8 cellular contexts compared by ENCODE assay signal in genomic region chr18:11946756-11947155, GRCh38. TPM values are rescaled to one million over a fixed set of nuclear protein-coding genes. Genes with fewer than 3 reads are reported as not detected.
DNase-seq lines count a peak whose midpoint lies in the region; ATAC-seq and TF ChIP-seq lines count a peak whose summit lies in the region.

No MANE protein-coding gene starts in this region.

- intact Hi-C loops in PC-3 (cut with micrococcal nuclease), result loop anchor here (2.0 kb wide), 1 partner anchor 48 kb away; no protein-coding TSS in a partner anchor

- H3K4me3 ChIP-seq in PC-3 (ENCODE audit: low read length) (no peak overlapping the region), epithelial cell of esophagus (ENCODE audit: low read length) (no peak overlapping the region), neuron (ENCODE audit: low read length) (peak overlapping the region; percentile 20)

- H3K4me1 ChIP-seq in PC-3 (ENCODE audit: insufficient read depth, low read length) (peaks cover 10% of the 10 kb centered on the region; the same call in 1 of the 2 replicates), neuron (ENCODE audit: insufficient read depth, low read length) (peaks cover 8% of the 10 kb centered on the region)

- DNase-seq in PC-3, result peak; percentile 15
- DNase-seq in epithelial cell of esophagus (ENCODE audit: low read depth), result peak; percentile 46
- no peak for DNase-seq in DMS153 (lab: John Stamatoyannopoulos, UW)
- DNase-seq in iPS-NIHi11 (ENCODE audit: low spot score), result no peak
- no peak for DNase-seq in GM19238 (ENCODE audit: insufficient read length, low spot score)

- H3K9me2 ChIP-seq in PC-3 (replicated peaks; ENCODE audit: low read length), result no peaks in the 10 kb centered on the region

- 0 out of 2 replicates have a peak overlapping the region, but pooled peaks have one; percentile 4 for H3K9ac ChIP-seq in PC-3 (ENCODE audit: low read length)

- CTCF ChIA-PET in PC-3 (lab: Charles Lee), result interaction anchor here (0.6 kb wide), 1 partner anchor 9 kb away, joined by 3 read pairs; no protein-coding TSS in a partner anchor

- TF ChIP-seq CTCF in PC-3 (conservative IDR thresholded peaks at IDR 0.05; ENCODE audit: low read depth, low read length) (no peak), epithelial cell of esophagus (IDR thresholded peaks at IDR 0.05; ENCODE audit: insufficient read depth, low read depth, low read length, missing control alignments) (no peak)

- ATAC-seq in GM18861 (IDR thresholded peaks at IDR 0.05; ENCODE audit: unreplicated experiment) (peak; percentile 18), PC-3 (peak; percentile 62), HG02759 (IDR thresholded peaks at IDR 0.05; ENCODE audit: unreplicated experiment) (no peak)

- H2AFZ ChIP-seq in PC-3 (ENCODE audit: low read length) (0 out of 2 replicates have a peak overlapping the region, but pooled peaks have one; percentile 7), neuron (ENCODE audit: low read depth, low read length) (no peak overlapping the region)

- H4K20me1 ChIP-seq in PC-3 (ENCODE audit: low read length), result no peaks in the 10 kb centered on the region

- H3K9me3 ChIP-seq in PC-3 (ENCODE audit: low read length) (no peaks in the 10 kb centered on the region), neuron (ENCODE audit: low read length) (no peaks in the 10 kb centered on the region)

- POLR2A ChIA-PET in PC-3 (lab: Charles Lee; ENCODE audit: unreplicated experiment), result interaction anchor here (0.6 to 0.7 kb wide), 2 partner anchors 33 to 1045 kb away, joined by 3 to 4 read pairs; partner anchors contain the start of gene CEP192

- H3K27me3 ChIP-seq in PC-3 (ENCODE audit: low read length), result no peaks in the 10 kb centered on the region
- no peaks in the 10 kb centered on the region for H3K27me3 ChIP-seq in neuron (ENCODE audit: insufficient read depth, low read length)

- no peaks in the 10 kb centered on the region for H3F3A ChIP-seq in PC-3 (ENCODE audit: low read length, unreplicated experiment)

- BruUV-seq in PC-3 (replicated peaks; lab: Mats Ljungman, UMichigan), result no TSS peak

- 0 out of 2 replicates have a peak overlapping the region, but pooled peaks have one; percentile 4 for H3K27ac ChIP-seq in PC-3 (ENCODE audit: low read length)

- no peaks in the 10 kb centered on the region for H3K79me2 ChIP-seq in PC-3 (ENCODE audit: low read length)

- H3K4me2 ChIP-seq in PC-3 (ENCODE audit: low read length), result peak overlapping the region; percentile 42

- H3K36me3 ChIP-seq in PC-3 (ENCODE audit: low read depth, low read length) (no peaks in the 10 kb centered on the region), neuron (ENCODE audit: insufficient read depth, low read length) (no peaks in the 10 kb centered on the region)

RNA-seq across cellular contexts. Expression of gene IMPA2, which starts 34.6 kb away (rescaled TPM):
- total RNA-seq in PC-3 (2014; rRNA removed), result 38.2 and 45.6 TPM in 2 replicates

RNA-seq across cellular contexts. Expression of gene MPPE1, which starts 38.6 kb away (rescaled TPM):
- 15.8 and 17.9 TPM in 2 replicates for total RNA-seq in PC-3 (2014; rRNA removed)

Comparison
In these comparisons a context has a peak if more than half of its experiments do, and no peak if none do; other contexts are left out.
1. DNase-seq: peak in PC-3 (single experiment) and epithelial cell of esophagus (single experiment); none in DMS153 (single experiment), iPS-NIHi11 (single experiment) and GM19238 (single experiment).